12 cellular contexts compared by ENCODE assay signal in the genomic region with DNA sequence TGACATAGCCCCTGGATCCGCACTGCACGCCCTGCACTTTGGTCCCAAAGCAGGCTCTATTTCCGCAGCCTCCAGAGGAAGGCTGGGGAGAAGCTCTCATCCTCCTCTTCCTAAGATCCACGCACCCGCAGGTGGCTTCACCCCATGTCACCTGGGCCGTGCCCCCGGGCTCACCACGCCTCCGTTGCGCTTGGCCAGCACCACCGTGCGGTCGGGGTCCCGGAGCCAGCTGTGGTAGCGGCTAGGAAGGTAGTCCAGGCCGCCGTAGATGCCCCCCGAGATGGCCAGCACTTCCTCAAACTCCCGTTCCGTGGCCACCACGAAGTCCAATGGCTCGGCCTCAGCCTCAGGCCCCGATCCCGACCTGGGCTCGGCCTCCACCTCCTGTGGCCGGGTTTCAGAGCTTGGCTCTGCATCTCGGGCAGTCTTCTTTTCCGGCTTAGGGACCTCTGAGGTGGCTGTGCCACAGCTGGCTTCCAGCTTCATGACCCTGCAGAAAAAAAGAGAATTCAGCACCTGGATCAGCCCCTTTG. TPM values are rescaled to one million over a fixed set of nuclear protein-coding genes. Genes with fewer than 3 reads are reported as not detected.
DNase-seq lines count a peak whose midpoint lies in the region; ATAC-seq and TF ChIP-seq lines count a peak whose summit lies in the region.
"Had no signal": no experiment of that assay in that cellular context is flagged by ENCODE, and none has a peak within 500 bp of the region (broad histone marks: within the 10 kb centered on the region; RNA-seq: fewer than 3 reads in every experiment).

No MANE protein-coding gene starts in this region.

- H3K4me1 Mint-ChIP-seq in CD8-positive, alpha-beta memory T cell: peaks cover 34 to 54% (median 37%) of the 10 kb centered on the region in 3 donors
- peaks cover 33% of the 10 kb centered on the region for H3K4me1 Mint-ChIP-seq in activated naive CD8-positive, alpha-beta T cell treated with anti-CD3 and anti-CD28 coated beads, Interleukin-2, amount 10 ng/mL, durations not matched to agents 7 days and 5 days
- H3K4me1 Mint-ChIP-seq in naive thymus-derived CD8-positive, alpha-beta T cell: peaks cover 35 to 55% (median 51%) of the 10 kb centered on the region in 4 donors

- no peak overlapping the region for H3K27ac ChIP-seq in CD8-positive, alpha-beta memory T cell (ENCODE audit: low read depth, low read length)
- H3K27ac ChIP-seq in HUES6 (ENCODE audit: low read depth, low read length) (no peak overlapping the region), lower lobe of right lung (no peak overlapping the region)
- H3K27ac ChIP-seq: foreskin keratinocyte had no signal

- no peaks in the 10 kb centered on the region for H3K36me3 Mint-ChIP-seq in CD8-positive, alpha-beta memory T cell
- no peaks in the 10 kb centered on the region for H3K36me3 Mint-ChIP-seq in activated naive CD8-positive, alpha-beta T cell treated with anti-CD3 and anti-CD28 coated beads, Interleukin-2, amount 10 ng/mL, durations not matched to agents 7 days and 5 days
- peaks cover 0 to 5% (median 0%) of the 10 kb centered on the region in 3 donors for H3K36me3 Mint-ChIP-seq in naive thymus-derived CD8-positive, alpha-beta T cell

- ATAC-seq in activated naive CD8-positive, alpha-beta T cell treated with anti-CD3 and anti-CD28 coated beads, Interleukin-2, amount 10 ng/mL, durations not matched to agents 7 days and 5 days (ENCODE audit: low read depth): no peak
- ATAC-seq in naive thymus-derived CD8-positive, alpha-beta T cell: no peak
- ATAC-seq in HG02870 (IDR thresholded peaks at IDR 0.05; ENCODE audit: unreplicated experiment) (no peak), GM19463 (IDR thresholded peaks at IDR 0.05; ENCODE audit: unreplicated experiment) (no peak), lower lobe of right lung (no peak)

- CTCF ChIA-PET in CD8-positive, alpha-beta memory T cell (lab: Charles Lee): interaction anchor here (1.0 to 2.9 kb wide), 6 partner anchors 9 to 43 kb away, joined by 3 to 14 read pairs (median 4); a partner anchor contains a TSS

- POLR2A ChIA-PET in CD8-positive, alpha-beta memory T cell (lab: Charles Lee): interaction anchor here (1.0 kb wide), 1 partner anchor 10 kb away, joined by 5 read pairs; no protein-coding TSS in a partner anchor
- POLR2A ChIA-PET in activated naive CD8-positive, alpha-beta T cell treated with anti-CD3 and anti-CD28 coated beads, Interleukin-2, amount 10 ng/mL, durations not matched to agents 7 days and 5 days (lab: Charles Lee): interaction anchor here (1.2 to 2.1 kb wide), 2 partner anchors 9 to 10 kb away, joined by 3 to 8 read pairs; a partner anchor contains a TSS
- POLR2A ChIA-PET in naive thymus-derived CD8-positive, alpha-beta T cell (lab: Charles Lee): no interaction called here

- TF ChIP-seq CTCF in lower lobe of right lung (IDR thresholded peaks at IDR 0.05): no peak

- peak overlapping the region in 3 of 8 donors; percentile 24 to 64 (median 42) for H3K27ac Mint-ChIP-seq in CD8-positive, alpha-beta memory T cell
- H3K27ac Mint-ChIP-seq in activated naive CD8-positive, alpha-beta T cell treated with anti-CD3 and anti-CD28 coated beads, Interleukin-2, amount 10 ng/mL, durations not matched to agents 7 days and 5 days: peak overlapping the region; percentile 63
- peak overlapping the region in 2 of 10 donors; percentile 53 to 70 for H3K27ac Mint-ChIP-seq in naive thymus-derived CD8-positive, alpha-beta T cell

- peaks cover 53% of the 10 kb centered on the region for H3K4me1 ChIP-seq in CD8-positive, alpha-beta memory T cell (ENCODE audit: insufficient read depth, low read length)
- peaks cover 39% of the 10 kb centered on the region for H3K4me1 ChIP-seq in HUES6 (ENCODE audit: control insufficient read depth, insufficient read depth, low read length)
- peaks cover 32% of the 10 kb centered on the region for H3K4me1 ChIP-seq in lower lobe of right lung

- peaks cover 90% of the 10 kb centered on the region for H3K27me3 ChIP-seq in CD8-positive, alpha-beta memory T cell (ENCODE audit: insufficient read depth, low read length, poor library complexity, severe bottlenecking)
- H3K27me3 ChIP-seq in HUES6 (ENCODE audit: control insufficient read depth, insufficient read depth, low read length) (peaks cover 99% of the 10 kb centered on the region), lower lobe of right lung (ENCODE audit: low read depth) (peaks cover 99% of the 10 kb centered on the region)

- H3K4me3 ChIP-seq in CD8-positive, alpha-beta memory T cell (ENCODE audit: low read length): no peak overlapping the region
- H3K4me3 ChIP-seq in HUES6 (ENCODE audit: low read depth, low read length): peak overlapping the region; percentile 59
- H3K4me3 ChIP-seq in lower lobe of right lung: no peak overlapping the region

- H3K9me3 ChIP-seq in CD8-positive, alpha-beta memory T cell (ENCODE audit: low read length): no peaks in the 10 kb centered on the region
- H3K9me3 ChIP-seq in HUES6 (ENCODE audit: control insufficient read depth, insufficient read depth, low read depth, low read length) (no peaks in the 10 kb centered on the region), lower lobe of right lung (no peaks in the 10 kb centered on the region)
- H3K9me3 ChIP-seq: thoracic aorta had no signal

- DNase-seq in CD8-positive, alpha-beta memory T cell: no peak
- no peak for DNase-seq in activated naive CD8-positive, alpha-beta T cell treated with anti-CD3 and anti-CD28 coated beads, Interleukin-2, amount 10 ng/mL, durations not matched to agents 7 days and 5 days
- peak in 1 of 10 donors; percentile 45 for DNase-seq in naive thymus-derived CD8-positive, alpha-beta T cell
- DNase-seq in lower lobe of right lung: no peak
- DNase-seq: foreskin keratinocyte, kidney glomerular epithelial cell, NCI-H526 treated with DMSO at 0.1 percent for 48 hours had no signal

- peaks cover 85 to 88% of the 10 kb centered on the region in 2 donors for H3K27me3 Mint-ChIP-seq in CD8-positive, alpha-beta memory T cell
- peaks cover 92% of the 10 kb centered on the region for H3K27me3 Mint-ChIP-seq in activated naive CD8-positive, alpha-beta T cell treated with anti-CD3 and anti-CD28 coated beads, Interleukin-2, amount 10 ng/mL, durations not matched to agents 7 days and 5 days
- H3K27me3 Mint-ChIP-seq in naive thymus-derived CD8-positive, alpha-beta T cell: peaks cover 47 to 98% (median 73%) of the 10 kb centered on the region in 5 donors

- peaks cover 0 to 3% (median 0%) of the 10 kb centered on the region in 5 donors for H3K9me3 Mint-ChIP-seq in CD8-positive, alpha-beta memory T cell
- H3K9me3 Mint-ChIP-seq in activated naive CD8-positive, alpha-beta T cell treated with anti-CD3 and anti-CD28 coated beads, Interleukin-2, amount 10 ng/mL, durations not matched to agents 7 days and 5 days: no peaks in the 10 kb centered on the region
- peaks cover 0 to 5% (median 0%) of the 10 kb centered on the region in 9 donors for H3K9me3 Mint-ChIP-seq in naive thymus-derived CD8-positive, alpha-beta T cell

- H3K9ac ChIP-seq in HUES6 (ENCODE audit: low read length): peak overlapping the region; percentile 44

- intact Hi-C loops in lower lobe of right lung (cut with DNase I): no loop called here

- H3K4me3 Mint-ChIP-seq in CD8-positive, alpha-beta memory T cell: peak overlapping the region; percentile 37 to 86 (median 71)
- peak overlapping the region; percentile 79 for H3K4me3 Mint-ChIP-seq in activated naive CD8-positive, alpha-beta T cell treated with anti-CD3 and anti-CD28 coated beads, Interleukin-2, amount 10 ng/mL, durations not matched to agents 7 days and 5 days
- peak overlapping the region; percentile 25 to 86 (median 68) for H3K4me3 Mint-ChIP-seq in naive thymus-derived CD8-positive, alpha-beta T cell

- H3K36me3 ChIP-seq in CD8-positive, alpha-beta memory T cell (ENCODE audit: insufficient read depth, low read length): no peaks in the 10 kb centered on the region
- H3K36me3 ChIP-seq in HUES6 (ENCODE audit: control insufficient read depth, insufficient read depth, low read length): no peaks in the 10 kb centered on the region
- no peaks in the 10 kb centered on the region for H3K36me3 ChIP-seq in lower lobe of right lung
- H3K36me3 ChIP-seq: thoracic aorta had no signal

RNA-seq across cellular contexts. Expression of a gene that starts 5.7 kb away (rescaled TPM):
- not detected for total RNA-seq in CD8-positive, alpha-beta memory T cell
- not detected for polyA plus RNA-seq in CD8-positive, alpha-beta memory T cell
- not detected for total RNA-seq in activated naive CD8-positive, alpha-beta T cell treated with anti-CD3 and anti-CD28 coated beads, Interleukin-2, amount 10 ng/mL, durations not matched to agents 7 days and 5 days
- total RNA-seq in naive thymus-derived CD8-positive, alpha-beta T cell: not detected
- polyA plus RNA-seq in naive thymus-derived CD8-positive, alpha-beta T cell: not detected
- not detected for total RNA-seq in lower lobe of right lung
- total RNA-seq: dermis blood vessel endothelial cell, foreskin keratinocyte, thoracic aorta had no signal
- polyA plus RNA-seq: foreskin keratinocyte had no signal

RNA-seq across cellular contexts. Expression of a gene that starts 9.0 kb away (rescaled TPM):
- total RNA-seq in CD8-positive, alpha-beta memory T cell: under 1 TPM; 0.13 to 0.16 TPM
- polyA plus RNA-seq in CD8-positive, alpha-beta memory T cell: not detected
- total RNA-seq in activated naive CD8-positive, alpha-beta T cell treated with anti-CD3 and anti-CD28 coated beads, Interleukin-2, amount 10 ng/mL, durations not matched to agents 7 days and 5 days: under 1 TPM; 0.14 to 0.17 TPM
- not detected for total RNA-seq in naive thymus-derived CD8-positive, alpha-beta T cell
- polyA plus RNA-seq in naive thymus-derived CD8-positive, alpha-beta T cell: not detected
- 0.15 TPM for total RNA-seq in lower lobe of right lung
- total RNA-seq: dermis blood vessel endothelial cell, thoracic aorta had no signal

RNA-seq across cellular contexts. Expression of a gene that starts 20.1 kb away (rescaled TPM):
- 10 to 100 TPM; 42.6 to 43.6 TPM for total RNA-seq in CD8-positive, alpha-beta memory T cell
- 4.4 TPM for polyA plus RNA-seq in CD8-positive, alpha-beta memory T cell
- total RNA-seq in activated naive CD8-positive, alpha-beta T cell treated with anti-CD3 and anti-CD28 coated beads, Interleukin-2, amount 10 ng/mL, durations not matched to agents 7 days and 5 days: 10 to 100 TPM; 34.1 to 44.0 TPM
- 1 to 10 TPM; 8.0 to 9.9 TPM for total RNA-seq in naive thymus-derived CD8-positive, alpha-beta T cell
- 1 to 10 TPM; 3.3 to 4.6 (median 3.8) TPM for polyA plus RNA-seq in naive thymus-derived CD8-positive, alpha-beta T cell
- total RNA-seq in lower lobe of right lung: 28.4 TPM

RNA-seq across cellular contexts. Expression of a gene that starts 26.4 kb away (rescaled TPM):
- not detected for total RNA-seq in CD8-positive, alpha-beta memory T cell
- not detected for polyA plus RNA-seq in CD8-positive, alpha-beta memory T cell
- total RNA-seq in activated naive CD8-positive, alpha-beta T cell treated with anti-CD3 and anti-CD28 coated beads, Interleukin-2, amount 10 ng/mL, durations not matched to agents 7 days and 5 days: not detected
- total RNA-seq in naive thymus-derived CD8-positive, alpha-beta T cell: not detected
- polyA plus RNA-seq in naive thymus-derived CD8-positive, alpha-beta T cell: not detected
- total RNA-seq in lower lobe of right lung: not detected
- total RNA-seq: dermis blood vessel endothelial cell, foreskin keratinocyte, thoracic aorta had no signal
- polyA plus RNA-seq: foreskin keratinocyte had no signal

RNA-seq across cellular contexts. Expression of a gene that starts 43.0 kb away (rescaled TPM):
- total RNA-seq in CD8-positive, alpha-beta memory T cell: 10 to 100 TPM; 41.3 to 45.4 TPM
- 23.1 TPM for polyA plus RNA-seq in CD8-positive, alpha-beta memory T cell
- 10 to 100 TPM; 48.9 to 51.0 TPM for total RNA-seq in activated naive CD8-positive, alpha-beta T cell treated with anti-CD3 and anti-CD28 coated beads, Interleukin-2, amount 10 ng/mL, durations not matched to agents 7 days and 5 days
- total RNA-seq in naive thymus-derived CD8-positive, alpha-beta T cell: 10 to 100 TPM; 34.0 to 34.1 TPM
- 10 to 100 TPM in 2 of 3 donors, 1 to 10 TPM in 1; 8.4 to 12.4 (median 11.1) TPM for polyA plus RNA-seq in naive thymus-derived CD8-positive, alpha-beta T cell
- 87.9 TPM for total RNA-seq in lower lobe of right lung
